8 cellular contexts compared by ENCODE assay signal in the genomic region with DNA sequence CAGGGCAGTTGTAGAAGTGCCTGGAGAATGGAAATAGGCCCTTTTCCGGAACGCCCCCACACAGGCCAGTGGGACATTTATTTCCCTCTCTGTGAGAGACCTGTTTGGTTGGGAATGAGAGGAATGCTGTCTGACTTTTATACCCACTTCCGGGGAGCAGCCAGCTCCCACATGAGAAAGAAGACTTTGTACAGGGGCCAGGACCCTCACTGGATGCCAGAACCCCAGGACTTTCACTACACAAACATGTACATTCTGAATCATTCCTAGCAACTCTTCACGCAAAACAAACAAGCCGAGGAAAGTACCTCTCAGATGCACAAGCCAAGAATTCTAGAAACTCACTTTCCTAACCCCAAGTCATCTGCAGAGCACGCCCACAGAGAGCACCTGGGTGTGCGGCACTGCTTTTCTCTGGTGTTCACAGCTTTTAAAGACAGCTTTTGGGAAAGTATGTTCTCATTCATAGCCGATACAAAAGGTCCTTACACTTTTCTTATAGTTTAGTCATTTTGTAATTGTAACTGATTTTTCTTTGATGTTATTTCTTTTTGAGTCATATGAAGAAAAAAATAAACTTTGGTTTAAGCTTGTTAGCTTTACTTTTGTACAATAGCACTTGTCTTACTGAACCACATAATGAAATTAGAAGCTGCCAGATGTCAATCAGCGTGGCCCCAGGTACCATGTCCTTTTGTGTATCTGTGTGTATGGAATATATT.
DNase-seq lines count a peak whose midpoint lies in the region; ATAC-seq and TF ChIP-seq lines count a peak whose summit lies in the region.

No MANE protein-coding gene starts in this region.

- TF ChIP-seq CTCF in WERI-Rb-1 (IDR thresholded peaks at IDR 0.05; ENCODE audit: low read depth, low read length) = no peak

- peak; percentile 93 for ATAC-seq in GM19463 (IDR thresholded peaks at IDR 0.05; ENCODE audit: unreplicated experiment)
- ATAC-seq in HG03354 (IDR thresholded peaks at IDR 0.05; ENCODE audit: poor library complexity, severe bottlenecking, unreplicated experiment) = peak; percentile 71

- H3K9me3 ChIP-seq in WERI-Rb-1 (ENCODE audit: severe bottlenecking) = no peaks in the 10 kb centered on the region

- H3K27ac ChIP-seq in WERI-Rb-1 = no peak overlapping the region

- H3K4me3 ChIP-seq in WERI-Rb-1 (ENCODE audit: low read depth, low read length) = no peak overlapping the region

- DNase-seq in astrocyte of the hippocampus (ENCODE audit: low read depth, low spot score) (peak; percentile 96), SIG-M5 treated with dmso at 0.1 percent for 504 hours (lab: John Stamatoyannopoulos, UW; ENCODE audit: unreplicated experiment) (no peak), WERI-Rb-1 (no peak), CD1c-positive myeloid dendritic cell (ENCODE audit: extremely low spot score) (no peak), OCI-M1 (lab: John Stamatoyannopoulos, UW) (no peak)
- DNase-seq in stimulated activated CD4-positive, alpha-beta T cell treated with anti-CD3 and anti-CD28 coated beads, Interleukin-2, amount 100 ng/mL, for 48 hours = peak; percentile 35 to 41

- no peaks in the 10 kb centered on the region for H3K36me3 ChIP-seq in WERI-Rb-1

- H3K27me3 ChIP-seq in WERI-Rb-1 (ENCODE audit: insufficient read depth, low read depth, severe bottlenecking) = no peaks in the 10 kb centered on the region

Comparison
In these comparisons a context has a peak if more than half of its experiments do, and no peak if none do; other contexts are left out.
1. DNase-seq: peak in astrocyte of the hippocampus (single experiment) and stimulated activated CD4-positive, alpha-beta T cell treated with anti-CD3 and anti-CD28 coated beads, Interleukin-2, amount 100 ng/mL, for 48 hours (2 of 2); none in SIG-M5 treated with dmso at 0.1 percent for 504 hours (single experiment), WERI-Rb-1 (single experiment), CD1c-positive myeloid dendritic cell (single experiment) and OCI-M1 (single experiment).